8 cellular contexts compared by ENCODE assay signal in genomic region chr18:68714707-68715496, GRCh38. TPM values are rescaled to one million over a fixed set of nuclear protein-coding genes. Genes with fewer than 3 reads are reported as not detected.
DNase-seq lines count a peak whose midpoint lies in the region; ATAC-seq and TF ChIP-seq lines count a peak whose summit lies in the region.

Gene TMX3, minus strand, starts transcription at chr18:68715108. Its CDS starts 127 bp downstream, at chr18:68714981.

- H3K4me3 Mint-ChIP-seq in type B pancreatic cell: peak within 1 kb of the TSS; percentile 98

- peak within 1 kb of the TSS; percentile 78 for H3K4me3 ChIP-seq in GM12875 (ENCODE audit: low read depth, low read length)
- H3K4me3 ChIP-seq in adipocyte (ENCODE audit: low read length): peak within 1 kb of the TSS; percentile 99

- no peaks in the 10 kb centered on the region for H3K9me3 Mint-ChIP-seq in type B pancreatic cell

- H3K27me3 Mint-ChIP-seq in type B pancreatic cell: no peaks in the 10 kb centered on the region

- ATAC-seq in HG02798 (IDR thresholded peaks at IDR 0.05; ENCODE audit: poor library complexity, unreplicated experiment): peak; percentile 98

- peaks cover 20% of the 10 kb centered on the region for H3K4me1 ChIP-seq in adipocyte (ENCODE audit: control insufficient read depth, insufficient read depth, low read length)

- peaks cover 20% of the 10 kb centered on the region for H3K4me1 Mint-ChIP-seq in type B pancreatic cell (ENCODE audit: unreplicated experiment)

- H3K9me3 ChIP-seq in adipocyte (ENCODE audit: control insufficient read depth, low read length): no peaks in the 10 kb centered on the region

- H3K36me3 ChIP-seq in adipocyte (ENCODE audit: control insufficient read depth, insufficient read depth, low read length, severe bottlenecking): peaks cover 30% of the 10 kb centered on the region

- DNase-seq in NCI-H1436 (lab: John Stamatoyannopoulos, UW): peak; percentile 93
- DNase-seq in T follicular helper cell (ENCODE audit: low read depth): peak; percentile 89
- peak; percentile 97 for DNase-seq in adipocyte (ENCODE audit: low read depth)
- peak; percentile 95 for DNase-seq in cardiac septum (ENCODE audit: low spot score)
- peak; percentile 89 for DNase-seq in pons (ENCODE audit: low spot score)
- peak; percentile 91 for DNase-seq in type B pancreatic cell (ENCODE audit: extremely low spot score, unreplicated experiment)

- H3K27me3 ChIP-seq in adipocyte (replicated peaks; ENCODE audit: control insufficient read depth, insufficient read depth, low read length): no peaks in the 10 kb centered on the region

- peak within 1 kb of the TSS; percentile 97 for H3K9ac ChIP-seq in adipocyte (ENCODE audit: low read length)

- H3K36me3 Mint-ChIP-seq in type B pancreatic cell: peaks cover 7% of the 10 kb centered on the region

- no peak for TF ChIP-seq CTCF in GM12875 (IDR thresholded peaks at IDR 0.05; ENCODE audit: borderline replicate concordance, insufficient read depth, low read depth, low read length)
- no peak for TF ChIP-seq CTCF in type B pancreatic cell (conservative IDR thresholded peaks at IDR 0.05)

- intact Hi-C loops in cardiac septum (cut with DNase I): no loop called here

- H3K27ac Mint-ChIP-seq in type B pancreatic cell: peak within 1 kb of the TSS; percentile 94

RNA-seq across cellular contexts. Expression of gene TMX3, which starts in this region (rescaled TPM):
- total RNA-seq in cardiac septum (33.2 TPM), type B pancreatic cell (ENCODE audit: low replicate concordance) (28.5 and 42.0 TPM in 2 replicates)

Comparison
In these comparisons a context has a peak if more than half of its experiments do, and no peak if none do; other contexts are left out.
1. Peak in every context shown above with its lines: DNase-seq, ATAC-seq and H3K4me3 ChIP-seq.